14 cellular contexts compared by ENCODE assay signal in the genomic region with DNA sequence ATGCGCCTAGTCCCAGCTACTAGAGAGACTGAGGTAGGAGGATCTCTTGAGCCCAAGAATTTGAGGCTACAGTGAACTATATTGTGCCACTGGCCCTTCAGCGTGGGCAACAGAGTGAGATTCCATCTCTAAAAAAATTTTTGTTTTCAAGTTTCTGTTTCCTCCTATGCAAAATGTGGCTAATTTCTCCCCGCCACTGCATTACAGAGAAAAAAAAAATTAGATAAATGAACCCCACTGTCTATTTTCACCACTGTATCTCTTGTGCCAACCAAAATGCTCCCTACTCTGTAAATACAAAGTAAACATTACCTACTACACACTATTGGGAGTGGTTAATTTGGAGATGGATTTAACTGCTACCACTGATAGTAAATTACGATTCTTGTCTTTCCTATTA. TPM values are rescaled to one million over a fixed set of nuclear protein-coding genes. Genes with fewer than 3 reads are reported as not detected.
DNase-seq lines count a peak whose midpoint lies in the region; TF ChIP-seq lines count a peak whose summit lies in the region.
"Had no signal": no experiment of that assay in that cellular context is flagged by ENCODE, and none has a peak within 500 bp of the region (broad histone marks: within the 10 kb centered on the region; RNA-seq: fewer than 3 reads in every experiment).

No MANE protein-coding gene starts in this region.

- H3K79me2 ChIP-seq in Loucy (ENCODE audit: insufficient read depth, low read length) = peaks cover 30% of the 10 kb centered on the region
- peaks cover 27% of the 10 kb centered on the region for H3K79me2 ChIP-seq in mammary epithelial cell (ENCODE audit: insufficient read depth, low read length)

- 85% methylated on average over 4 of the region's 4 CpGs for WGBS in mammary epithelial cell (ENCODE audit: low coverage, missing lambda C conversion rate)

- no peaks in the 10 kb centered on the region for H3K9me3 Mint-ChIP-seq in T-helper 2 cell treated with Interferon-gamma antibody and Interleukin-4, amounts not matched to agents 5 μg/mL and 100 μg/mL, for 36 hours

- H3K36me3 ChIP-seq in Loucy (ENCODE audit: insufficient read depth, low read length) (peaks cover 10% of the 10 kb centered on the region; the same call in 1 of the 2 replicates), mammary epithelial cell (ENCODE audit: insufficient read depth, low read length) (peaks cover 5% of the 10 kb centered on the region), skeletal muscle satellite cell (ENCODE audit: insufficient read depth, low read length) (peaks cover 22% of the 10 kb centered on the region)

- CTCF ChIA-PET in mammary epithelial cell (lab: Charles Lee; ENCODE audit: low non-redundant PET) = no interaction called here

- no peak overlapping the region for H2AFZ ChIP-seq in Loucy (ENCODE audit: low read length)
- H2AFZ ChIP-seq in mammary epithelial cell (ENCODE audit: low read depth, low read length) = no peak overlapping the region

- H3K27me3 ChIP-seq in Loucy (ENCODE audit: insufficient read depth, low read length, poor library complexity, severe bottlenecking) = no peaks in the 10 kb centered on the region
- no peaks in the 10 kb centered on the region for H3K27me3 ChIP-seq in mammary epithelial cell (ENCODE audit: insufficient read depth, low read length)
- no peaks in the 10 kb centered on the region for H3K27me3 ChIP-seq in skeletal muscle satellite cell (ENCODE audit: control insufficient read depth, insufficient read depth, low read length)

- H3K36me3 Mint-ChIP-seq in T-helper 2 cell treated with Interferon-gamma antibody and Interleukin-4, amounts not matched to agents 5 μg/mL and 100 μg/mL, for 36 hours (ENCODE audit: low read depth) = peaks cover 32% of the 10 kb centered on the region

- H3K4me3 ChIP-seq in Loucy (ENCODE audit: low read length, poor library complexity, severe bottlenecking) (peak overlapping the region; percentile 94), mammary epithelial cell (replicated peaks in 1 of 3; ENCODE audit: insufficient read depth in 1 of 3, low read depth in 2 of 3, low read length in 3 of 3) (peak overlapping the region in 2 of 3 experiments; percentile 87 to 91), skeletal muscle satellite cell (ENCODE audit: low read length) (no peak overlapping the region)

- H3K27ac ChIP-seq in mammary epithelial cell (ENCODE audit: insufficient read depth, low read depth, low read length) = no peak overlapping the region

- H3K27ac Mint-ChIP-seq in T-helper 2 cell treated with Interferon-gamma antibody and Interleukin-4, amounts not matched to agents 5 μg/mL and 100 μg/mL, for 36 hours = peak overlapping the region; percentile 2

- intact Hi-C loops in mammary epithelial cell (cut with micrococcal nuclease) = loop anchor here (5.0 kb wide), 1 partner anchor 214 kb away; no protein-coding TSS in a partner anchor

- in situ Hi-C loops in mammary epithelial cell (cut with MboI; ENCODE audit: low sequenced_read_pairs in 2 of 2) (no loop called here), G401 (cut with HindIII; ENCODE audit: low sequenced_read_pairs) (no loop called here)

- peaks cover 36% of the 10 kb centered on the region for H3K4me1 ChIP-seq in Loucy (ENCODE audit: insufficient read depth, low read length, poor library complexity, severe bottlenecking)
- H3K4me1 ChIP-seq in mammary epithelial cell (ENCODE audit: insufficient read depth, low read length) = peaks cover 26% of the 10 kb centered on the region
- peaks cover 34% of the 10 kb centered on the region for H3K4me1 ChIP-seq in skeletal muscle satellite cell (ENCODE audit: control insufficient read depth, insufficient read depth, low read length)

- H3K9me3 ChIP-seq in Loucy (ENCODE audit: insufficient read depth, low read depth, low read length) (no peaks in the 10 kb centered on the region), mammary epithelial cell (replicated peaks; ENCODE audit: insufficient read depth, low read length) (no peaks in the 10 kb centered on the region), skeletal muscle satellite cell (replicated peaks; ENCODE audit: low read length) (no peaks in the 10 kb centered on the region)

- no peaks in the 10 kb centered on the region for H3K9me2 ChIP-seq in Loucy (replicated peaks; ENCODE audit: low read depth, low read length)

- peak overlapping the region; percentile 93 for H3K4me3 Mint-ChIP-seq in T-helper 2 cell treated with Interferon-gamma antibody and Interleukin-4, amounts not matched to agents 5 μg/mL and 100 μg/mL, for 36 hours

- H3K4me2 ChIP-seq in Loucy (ENCODE audit: low read depth, low read length, poor library complexity, severe bottlenecking) (peak overlapping the region; percentile 86), mammary epithelial cell (ENCODE audit: insufficient read depth, low read depth, low read length) (peak overlapping the region; percentile 95), skeletal muscle satellite cell (ENCODE audit: low read length) (peak overlapping the region; percentile 26)

- no peak for TF ChIP-seq CTCF in Loucy (conservative IDR thresholded peaks at IDR 0.05; ENCODE audit: low read length)
- no peak for TF ChIP-seq CTCF in mammary epithelial cell (conservative IDR thresholded peaks at IDR 0.05 in 1 of 2, IDR thresholded peaks at IDR 0.05 in 1 of 2; ENCODE audit: extremely low read depth in 1 of 2, insufficient read depth in 1 of 2, low read depth in 1 of 2, low read length in 2 of 2)

- H3F3A ChIP-seq in Loucy (ENCODE audit: low read depth) = no peaks in the 10 kb centered on the region

- BruUV-seq in mammary epithelial cell (replicated peaks; lab: Mats Ljungman, UMichigan) = no TSS peak

- H3K9ac ChIP-seq in Loucy (ENCODE audit: low read depth, low read length, poor library complexity, severe bottlenecking) (peak overlapping the region; percentile 92), mammary epithelial cell (ENCODE audit: insufficient read depth, low read length) (no peak overlapping the region), skeletal muscle satellite cell (ENCODE audit: low read depth, low read length) (peak overlapping the region; percentile 100)

- no peaks in the 10 kb centered on the region for H3K27me3 Mint-ChIP-seq in T-helper 2 cell treated with Interferon-gamma antibody and Interleukin-4, amounts not matched to agents 5 μg/mL and 100 μg/mL, for 36 hours (ENCODE audit: low read depth)

- no peak for DNase-seq in T-helper 2 cell treated with Interferon-gamma antibody and Interleukin-4, amounts not matched to agents 5 μg/mL and 100 μg/mL, for 36 hours (ENCODE audit: low spot score)
- DNase-seq in T-helper 2 cell (no peak), mammary epithelial cell (no peak), G401 (ENCODE audit: low spot score) (no peak), iPS-NIHi7 (ENCODE audit: extremely low spot score) (no peak), foreskin melanocyte (no peak)
- DNase-seq: DMS79, HCEC 1CT, kidney, NCI-H446, posterior cingulate gyrus, SIG-M5 had no signal

- peaks cover 11% of the 10 kb centered on the region for H4K20me1 ChIP-seq in Loucy (ENCODE audit: insufficient read depth, low read length, poor library complexity, severe bottlenecking)
- H4K20me1 ChIP-seq in mammary epithelial cell (ENCODE audit: insufficient read depth, low read length) = no peaks in the 10 kb centered on the region

- dilution Hi-C loops in mammary epithelial cell (cut with HindIII; ENCODE audit: low sequenced_read_pairs) = loop anchor here (5.0 kb wide), 1 partner anchor 36 kb away; no protein-coding TSS in a partner anchor

- peaks cover 59% of the 10 kb centered on the region for H3K4me1 Mint-ChIP-seq in T-helper 2 cell treated with Interferon-gamma antibody and Interleukin-4, amounts not matched to agents 5 μg/mL and 100 μg/mL, for 36 hours (ENCODE audit: low read depth)

RNA-seq across cellular contexts. Expression of a gene that starts 2.0 kb away (rescaled TPM):
- total RNA-seq in mammary epithelial cell = 10 to 100 TPM; 17.0 to 36.4 TPM
- polyA plus RNA-seq in mammary epithelial cell = 7.6 TPM
- 41.3 TPM for polyA minus RNA-seq in mammary epithelial cell
- total RNA-seq in skeletal muscle satellite cell (2012; rRNA removed) = 7.6 and 9.4 TPM in 2 replicates
- 4.4 and 12.5 TPM in 2 replicates for total RNA-seq in G401 (2014; rRNA removed; shearing (Covaris generic))

RNA-seq across cellular contexts. Expression of a gene that starts 9.1 kb away (rescaled TPM):
- 100 to 1,000 TPM in 1 of 2 donors, 10 to 100 TPM in 1; 53.3 to 120 TPM for total RNA-seq in mammary epithelial cell
- polyA plus RNA-seq in mammary epithelial cell = 36.1 TPM
- polyA minus RNA-seq in mammary epithelial cell = 67.1 TPM
- 24.9 and 31.4 TPM in 2 replicates for total RNA-seq in skeletal muscle satellite cell (2012; rRNA removed)
- 27.0 and 28.0 TPM in 2 replicates for total RNA-seq in G401 (2014; rRNA removed; shearing (Covaris generic))

Comparison
In these comparisons a context has a peak if more than half of its experiments do, and no peak if none do; other contexts are left out.
1. H3K4me2 ChIP-seq: peak in every context shown above with its lines; median percentile 95 in mammary epithelial cell; 86 in Loucy; 26 in skeletal muscle satellite cell.